ENCODE assay signal across 10 cellular contexts in genomic region chr22:20567993-20568417, GRCh38.
DNase-seq lines count a peak whose midpoint lies in the region; ATAC-seq and TF ChIP-seq lines count a peak whose summit lies in the region.
"Had no signal": no experiment of that assay in that cellular context is flagged by ENCODE, and none has a peak within 500 bp of the region (broad histone marks: within the 10 kb centered on the region; RNA-seq: fewer than 3 reads in every experiment).

No MANE protein-coding gene starts in this region.

- H3K4me3 Mint-ChIP-seq in T-helper 2 cell treated with Interferon-gamma antibody and Interleukin-4, amounts not matched to agents 5 μg/mL and 100 μg/mL, for 36 hours, result peak overlapping the region; percentile 77
- H3K4me3 Mint-ChIP-seq: naive B cell had no signal

- TF ChIP-seq EP300 in suprapubic skin (IDR thresholded peaks at IDR 0.05), result no peak

- no peaks in the 10 kb centered on the region for H3K9me3 ChIP-seq in left ventricle myocardium inferior (replicated peaks)
- no peaks in the 10 kb centered on the region for H3K9me3 ChIP-seq in suprapubic skin

- no peak for ATAC-seq in GM21360 (IDR thresholded peaks at IDR 0.05; ENCODE audit: unreplicated experiment)

- DNase-seq in T-helper 2 cell treated with Interferon-gamma antibody and Interleukin-4, amounts not matched to agents 5 μg/mL and 100 μg/mL, for 36 hours (ENCODE audit: low spot score), result no peak
- no peak for DNase-seq in T-helper 2 cell
- DNase-seq in left ventricle myocardium inferior, result peak; percentile 14
- no peak for DNase-seq in suprapubic skin (ENCODE audit: low spot score in 2 of 2)
- no peak for DNase-seq in HuH-7.5 (ENCODE audit: low spot score)
- DNase-seq in ecto neural progenitor cell (ENCODE audit: low spot score), result no peak
- DNase-seq: naive B cell; NK-92 treated with Interleukin-12 subunit alpha and Interleukin-12 subunit beta, amount 100 ng/mL, for 24 hours had no signal

- H3K27ac Mint-ChIP-seq in T-helper 2 cell treated with Interferon-gamma antibody and Interleukin-4, amounts not matched to agents 5 μg/mL and 100 μg/mL, for 36 hours, result peak overlapping the region; percentile 65

- H3K36me3 ChIP-seq in left ventricle myocardium inferior (peaks cover 75% of the 10 kb centered on the region), suprapubic skin (peaks cover 68% of the 10 kb centered on the region)

- WGBS in suprapubic skin, result no CpG with 5 or more reads among the region's 5 CpGs

- H3K4me3 ChIP-seq in left ventricle myocardium inferior, result no peak overlapping the region
- peak overlapping the region; percentile 5 for H3K4me3 ChIP-seq in suprapubic skin

- no peaks in the 10 kb centered on the region for H3K9me3 Mint-ChIP-seq in T-helper 2 cell treated with Interferon-gamma antibody and Interleukin-4, amounts not matched to agents 5 μg/mL and 100 μg/mL, for 36 hours
- H3K9me3 Mint-ChIP-seq: naive B cell had no signal

- no peaks in the 10 kb centered on the region for H3K27me3 Mint-ChIP-seq in T-helper 2 cell treated with Interferon-gamma antibody and Interleukin-4, amounts not matched to agents 5 μg/mL and 100 μg/mL, for 36 hours (ENCODE audit: low read depth)
- H3K27me3 Mint-ChIP-seq: naive B cell had no signal

- peak; percentile 67 for TF ChIP-seq CTCF in VCaP (conservative IDR thresholded peaks at IDR 0.05)
- peak; percentile 41 for TF ChIP-seq CTCF in left ventricle myocardium inferior (IDR thresholded peaks at IDR 0.05; ENCODE audit: borderline replicate concordance)
- TF ChIP-seq CTCF in suprapubic skin (IDR thresholded peaks at IDR 0.05), result peak in 1 of 2 donors; percentile 8

- peaks cover 81% of the 10 kb centered on the region for H3K4me1 Mint-ChIP-seq in T-helper 2 cell treated with Interferon-gamma antibody and Interleukin-4, amounts not matched to agents 5 μg/mL and 100 μg/mL, for 36 hours (ENCODE audit: low read depth)

- H3K4me1 ChIP-seq in left ventricle myocardium inferior (peaks cover 49% of the 10 kb centered on the region), suprapubic skin (peaks cover 52% of the 10 kb centered on the region)

- peaks cover 86% of the 10 kb centered on the region for H3K36me3 Mint-ChIP-seq in T-helper 2 cell treated with Interferon-gamma antibody and Interleukin-4, amounts not matched to agents 5 μg/mL and 100 μg/mL, for 36 hours (ENCODE audit: low read depth)

- H3K27ac ChIP-seq in VCaP (peak overlapping the region; percentile 57), left ventricle myocardium inferior (replicated peaks) (peak overlapping the region; percentile 56), suprapubic skin (peak overlapping the region; percentile 82)

- intact Hi-C loops in left ventricle myocardium inferior (cut with micrococcal nuclease), result no loop called here

- no peak for TF ChIP-seq POLR2A in suprapubic skin (IDR thresholded peaks at IDR 0.05)

- no peaks in the 10 kb centered on the region for H3K27me3 ChIP-seq in left ventricle myocardium inferior (ENCODE audit: low read depth)
- no peaks in the 10 kb centered on the region for H3K27me3 ChIP-seq in suprapubic skin
